ENCODE assay signal across 17 cellular contexts in the genomic region with DNA sequence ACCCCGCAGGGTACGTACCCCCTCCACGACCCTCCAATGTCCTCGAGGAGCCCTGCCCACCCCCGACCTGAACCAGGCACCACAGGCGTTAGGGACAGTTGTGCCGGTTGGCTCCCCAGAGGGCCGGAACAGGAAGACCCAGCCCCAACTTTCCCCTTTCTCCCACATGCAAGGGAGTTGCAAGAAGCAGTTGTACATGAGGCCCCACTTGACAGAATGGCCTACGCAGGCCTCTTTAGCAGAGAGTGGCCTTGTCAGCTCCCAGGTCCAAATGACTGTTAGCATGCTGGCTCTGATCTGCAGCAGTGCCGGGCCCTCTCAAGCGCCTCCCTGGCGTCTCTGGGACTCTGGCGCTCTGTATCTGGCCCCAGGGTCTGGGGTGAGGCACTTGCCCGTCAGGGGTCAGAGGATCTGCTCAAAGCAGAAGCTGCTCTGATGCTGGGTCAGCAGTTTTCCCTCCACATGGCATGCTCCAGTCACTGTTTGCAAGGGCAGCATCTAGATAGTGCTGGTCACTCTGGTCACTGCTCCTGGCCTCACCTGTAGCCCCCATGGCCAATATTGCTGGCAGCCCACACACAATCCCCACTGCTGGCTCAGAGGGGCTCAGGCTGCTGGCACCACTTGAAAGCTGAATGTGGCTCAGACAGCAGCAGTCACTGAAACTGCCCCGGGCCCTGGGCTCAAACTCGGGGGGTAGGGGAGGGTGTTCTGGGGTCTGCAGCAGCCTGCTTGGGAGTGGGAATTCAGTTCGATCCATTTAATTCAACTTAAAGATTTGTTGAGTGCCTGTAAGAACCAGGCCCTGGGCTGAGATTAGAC.
"Had no signal": no experiment of that assay in that cellular context is flagged by ENCODE, and none has a peak within 500 bp of the region (broad histone marks: within the 10 kb centered on the region; RNA-seq: fewer than 3 reads in every experiment).

No MANE protein-coding gene starts in this region.

- H3K27me3 ChIP-seq: heart right ventricle, vagina had no signal

- H3K9me3 ChIP-seq: gastroesophageal sphincter, heart right ventricle, tibial artery, vagina had no signal

- H3K27ac ChIP-seq: tibial artery, vagina had no signal

- H3K36me3 Mint-ChIP-seq: natural killer cell had no signal

- DNase-seq: activated B cell treated with CpG ODN at 0.5 μM for 24 hours; activated CD4-positive, alpha-beta T cell treated with anti-CD3 and anti-CD28 coated beads, Interleukin-2, amount 10 ng/mL, durations not matched to agents 24 days and 14 days; activated CD8-positive, alpha-beta T cell treated with anti-CD3 and anti-CD28 coated beads, Interleukin-2, amount 10 ng/mL, durations not matched to agents 7 days and 5 days; activated naive CD4-positive, alpha-beta T cell treated with Interleukin-2 at 50 U/mL for 16 hours; activated T-cell treated with anti-CD3 and anti-CD28 coated beads for 4 hours; dermis blood vessel endothelial cell; endodermal cell; heart right ventricle; mesenchymal stem cell; natural killer cell; stimulated activated CD4-positive, alpha-beta T cell treated with anti-CD3 and anti-CD28 coated beads, Interleukin-12 subunit alpha, Interleukin-12 subunit beta, amount 100 ng/mL, for 4 hours; stimulated activated CD4-positive, alpha-beta T cell treated with anti-CD3 and anti-CD28 coated beads, Interleukin-2, amount 100 ng/mL, for 24 hours; SW 1271; tibial artery had no signal

- H3K4me3 ChIP-seq: gastroesophageal sphincter, heart right ventricle, tibial artery, vagina had no signal

- H3K9me3 Mint-ChIP-seq: activated B cell treated with CpG ODN at 0.5 μM for 24 hours; activated CD4-positive, alpha-beta T cell treated with anti-CD3 and anti-CD28 coated beads, Interleukin-2, amount 10 ng/mL, durations not matched to agents 24 days and 14 days; activated T-helper 17 cell treated with anti-CD3 and anti-CD28 coated beads, Interleukin-2, amount 50 U/mL, for 72 hours; natural killer cell had no signal

- H3K36me3 ChIP-seq: gastroesophageal sphincter, heart right ventricle, tibial artery, vagina had no signal

- H3K27ac Mint-ChIP-seq: activated B cell treated with CpG ODN at 0.5 μM for 24 hours; activated CD4-positive, alpha-beta T cell treated with anti-CD3 and anti-CD28 coated beads, Interleukin-2, amount 10 ng/mL, durations not matched to agents 24 days and 14 days; activated CD8-positive, alpha-beta T cell treated with anti-CD3 and anti-CD28 coated beads, Interleukin-2, amount 10 ng/mL, durations not matched to agents 7 days and 5 days; activated T-helper 17 cell treated with anti-CD3 and anti-CD28 coated beads, Interleukin-2, amount 50 U/mL, for 72 hours; endodermal cell; natural killer cell had no signal

- H3K4me1 ChIP-seq: vagina had no signal

- H3K4me3 Mint-ChIP-seq: activated B cell treated with CpG ODN at 0.5 μM for 24 hours; activated CD4-positive, alpha-beta T cell treated with anti-CD3 and anti-CD28 coated beads, Interleukin-2, amount 10 ng/mL, durations not matched to agents 24 days and 14 days; activated CD8-positive, alpha-beta T cell treated with anti-CD3 and anti-CD28 coated beads, Interleukin-2, amount 10 ng/mL, durations not matched to agents 7 days and 5 days; activated T-helper 17 cell treated with anti-CD3 and anti-CD28 coated beads, Interleukin-2, amount 50 U/mL, for 72 hours; endodermal cell; natural killer cell had no signal

- ATAC-seq: activated CD8-positive, alpha-beta T cell treated with anti-CD3 and anti-CD28 coated beads, Interleukin-2, amount 10 ng/mL, durations not matched to agents 7 days and 5 days; activated T-helper 17 cell treated with anti-CD3 and anti-CD28 coated beads, Interleukin-2, amount 50 U/mL, for 72 hours; gastroesophageal sphincter; natural killer cell had no signal

- H3K27me3 Mint-ChIP-seq: activated CD4-positive, alpha-beta T cell treated with anti-CD3 and anti-CD28 coated beads, Interleukin-2, amount 10 ng/mL, durations not matched to agents 24 days and 14 days had no signal

- H3K4me1 Mint-ChIP-seq: activated CD4-positive, alpha-beta T cell treated with anti-CD3 and anti-CD28 coated beads, Interleukin-2, amount 10 ng/mL, durations not matched to agents 24 days and 14 days; activated T-helper 17 cell treated with anti-CD3 and anti-CD28 coated beads, Interleukin-2, amount 50 U/mL, for 72 hours; endodermal cell; natural killer cell had no signal
